9 cellular contexts compared by ENCODE assay signal in genomic region chr10:28722065-28722803, GRCh38. TPM values are rescaled to one million over a fixed set of nuclear protein-coding genes. Genes with fewer than 3 reads are reported as not detected.
DNase-seq lines count a peak whose midpoint lies in the region; ATAC-seq and TF ChIP-seq lines count a peak whose summit lies in the region.
"Had no signal": no experiment of that assay in that cellular context is flagged by ENCODE, and none has a peak within 500 bp of the region (broad histone marks: within the 10 kb centered on the region; RNA-seq: fewer than 3 reads in every experiment).

No MANE protein-coding gene starts in this region.

- H3K9me3 Mint-ChIP-seq in CD8-positive, alpha-beta memory T cell = peaks cover 0 to 2% (median 0%) of the 10 kb centered on the region in 5 donors
- no peaks in the 10 kb centered on the region for H3K9me3 Mint-ChIP-seq in stimulated activated effector memory CD8-positive, alpha-beta T cell treated with anti-CD3 and anti-CD28 coated beads, Interleukin-12 subunit alpha, Interleukin-12 subunit beta, amount 100 ng/mL, for 72 hours

- DNase-seq in CD8-positive, alpha-beta memory T cell = no peak
- peak; percentile 28 for DNase-seq in NCI-H1105 (lab: John Stamatoyannopoulos, UW)
- peak; percentile 36 to 51 for DNase-seq in cardiac fibroblast (ENCODE audit: low read depth in 2 of 2)
- DNase-seq in kidney tubule cell (ENCODE audit: low spot score) = peak; percentile 29
- no peak for DNase-seq in stimulated activated effector memory CD8-positive, alpha-beta T cell treated with anti-CD3 and anti-CD28 coated beads, Interleukin-12 subunit alpha, Interleukin-12 subunit beta, amount 100 ng/mL, for 72 hours (ENCODE audit: low spot score in 2 of 2)

- H3K27ac Mint-ChIP-seq in CD8-positive, alpha-beta memory T cell = peak overlapping the region in 1 of 8 donors; percentile 24
- H3K27ac Mint-ChIP-seq in stimulated activated effector memory CD8-positive, alpha-beta T cell treated with anti-CD3 and anti-CD28 coated beads, Interleukin-12 subunit alpha, Interleukin-12 subunit beta, amount 100 ng/mL, for 72 hours = no peak overlapping the region

- H3K36me3 Mint-ChIP-seq in CD8-positive, alpha-beta memory T cell = no peaks in the 10 kb centered on the region
- H3K36me3 Mint-ChIP-seq in stimulated activated effector memory CD8-positive, alpha-beta T cell treated with anti-CD3 and anti-CD28 coated beads, Interleukin-12 subunit alpha, Interleukin-12 subunit beta, amount 100 ng/mL, for 72 hours = no peaks in the 10 kb centered on the region

- H3K4me1 ChIP-seq in CD8-positive, alpha-beta memory T cell (ENCODE audit: insufficient read depth, low read length) = no peaks in the 10 kb centered on the region

- H3K4me3 Mint-ChIP-seq in CD8-positive, alpha-beta memory T cell = peak overlapping the region in 5 of 7 donors; percentile 15 to 52 (median 23)
- peak overlapping the region; percentile 39 for H3K4me3 Mint-ChIP-seq in stimulated activated effector memory CD8-positive, alpha-beta T cell treated with anti-CD3 and anti-CD28 coated beads, Interleukin-12 subunit alpha, Interleukin-12 subunit beta, amount 100 ng/mL, for 72 hours

- H3K27me3 Mint-ChIP-seq in CD8-positive, alpha-beta memory T cell = peaks cover 25 to 65% of the 10 kb centered on the region in 2 donors

- H3K27me3 ChIP-seq in CD8-positive, alpha-beta memory T cell (ENCODE audit: insufficient read depth, low read length, poor library complexity, severe bottlenecking) = no peaks in the 10 kb centered on the region

- no peak for ATAC-seq in stimulated activated effector memory CD8-positive, alpha-beta T cell treated with anti-CD3 and anti-CD28 coated beads, Interleukin-12 subunit alpha, Interleukin-12 subunit beta, amount 100 ng/mL, for 72 hours
- ATAC-seq in GM18861 (IDR thresholded peaks at IDR 0.05; ENCODE audit: unreplicated experiment) = no peak
- no peak for ATAC-seq in esophagus mucosa
- ATAC-seq in GM21717 (IDR thresholded peaks at IDR 0.05; ENCODE audit: unreplicated experiment) = no peak

- no peak overlapping the region for H3K4me3 ChIP-seq in CD8-positive, alpha-beta memory T cell (ENCODE audit: low read length)
- H3K4me3 ChIP-seq in cardiac fibroblast (replicated peaks in 1 of 2; ENCODE audit: low read depth in 2 of 2, low read length in 2 of 2) = peak overlapping the region; percentile 41

- no peak overlapping the region for H3K27ac ChIP-seq in CD8-positive, alpha-beta memory T cell (ENCODE audit: low read depth, low read length)
- H3K27ac ChIP-seq: epithelial cell of prostate had no signal

- H3K36me3 ChIP-seq in CD8-positive, alpha-beta memory T cell (ENCODE audit: insufficient read depth, low read length) = no peaks in the 10 kb centered on the region

- CTCF ChIA-PET in CD8-positive, alpha-beta memory T cell (lab: Charles Lee) = no interaction called here

- POLR2A ChIA-PET in CD8-positive, alpha-beta memory T cell (lab: Charles Lee) = no interaction called here

- no peak for TF ChIP-seq CTCF in cardiac fibroblast (IDR thresholded peaks at IDR 0.05; ENCODE audit: low read depth, low read length)

- H3K4me1 Mint-ChIP-seq in CD8-positive, alpha-beta memory T cell = peaks cover 0 to 17% (median 0%) of the 10 kb centered on the region in 3 donors
- peaks cover 8% of the 10 kb centered on the region for H3K4me1 Mint-ChIP-seq in stimulated activated effector memory CD8-positive, alpha-beta T cell treated with anti-CD3 and anti-CD28 coated beads, Interleukin-12 subunit alpha, Interleukin-12 subunit beta, amount 100 ng/mL, for 72 hours

- H3K9me3 ChIP-seq in CD8-positive, alpha-beta memory T cell (ENCODE audit: low read length) = no peaks in the 10 kb centered on the region

RNA-seq across cellular contexts. Expression of gene BAMBI, which starts 44.9 kb away (rescaled TPM):
- total RNA-seq in CD8-positive, alpha-beta memory T cell = 1 to 10 TPM; 1.4 to 1.7 TPM
- 0.56 TPM for polyA plus RNA-seq in CD8-positive, alpha-beta memory T cell
- 6.5 TPM for total RNA-seq in esophagus mucosa

Comparison
In these comparisons a context has a peak if more than half of its experiments do, and no peak if none do; other contexts are left out.
1. DNase-seq: peak in NCI-H1105 (single experiment), cardiac fibroblast (2 of 2) and kidney tubule cell (single experiment); none in CD8-positive, alpha-beta memory T cell (0 of 5) and stimulated activated effector memory CD8-positive, alpha-beta T cell treated with anti-CD3 and anti-CD28 coated beads, Interleukin-12 subunit alpha, Interleukin-12 subunit beta, amount 100 ng/mL, for 72 hours (0 of 2).